Comparison of ENCODE assay signal across 12 cellular contexts in genomic region chr6:148693882-148694484, GRCh38. TPM values are rescaled to one million over a fixed set of nuclear protein-coding genes. Genes with fewer than 3 reads are reported as not detected.
DNase-seq lines count a peak whose midpoint lies in the region; ATAC-seq lines count a peak whose summit lies in the region.
"Had no signal": no experiment of that assay in that cellular context is flagged by ENCODE, and none has a peak within 500 bp of the region (broad histone marks: within the 10 kb centered on the region; RNA-seq: fewer than 3 reads in every experiment).

No MANE protein-coding gene starts in this region.

- peaks cover 19% of the 10 kb centered on the region for H3K4me1 Mint-ChIP-seq in stimulated activated memory B cell treated with anti-CD40 and anti-IgM and Interleukin-4, amounts not matched to agents 10 μg/mL and 1 μg/mL and 100 μg/mL, for 72 hours
- H3K4me1 Mint-ChIP-seq: neural crest cell had no signal

- ATAC-seq in GM18867 (IDR thresholded peaks at IDR 0.05; ENCODE audit: unreplicated experiment) (peak; percentile 71), HG02973 (IDR thresholded peaks at IDR 0.05; ENCODE audit: unreplicated experiment) (peak; percentile 80)
- ATAC-seq in stimulated activated memory B cell treated with anti-CD40 and anti-IgM and Interleukin-4, amounts not matched to agents 10 μg/mL and 1 μg/mL and 100 μg/mL, for 72 hours, result peak; percentile 88

- no peaks in the 10 kb centered on the region for H3K27me3 Mint-ChIP-seq in stimulated activated memory B cell treated with anti-CD40 and anti-IgM and Interleukin-4, amounts not matched to agents 10 μg/mL and 1 μg/mL and 100 μg/mL, for 72 hours

- peak; percentile 42 for DNase-seq in NOMO-1 treated with dmso at 0.1 percent for 144 hours (lab: John Stamatoyannopoulos, UW; ENCODE audit: unreplicated experiment)
- no peak for DNase-seq in dermis blood vessel endothelial cell
- DNase-seq in SK-N-DZ (ENCODE audit: low spot score), result no peak
- DNase-seq in activated CD4-positive, alpha-beta T cell treated with anti-CD3 and anti-CD28 coated beads, Interleukin-2, amount 50 U/mL, for 4 hours, result no peak
- DNase-seq: activated gamma-delta T cell; hippocampal formation; NK-92 treated with Interleukin-12 subunit alpha and Interleukin-12 subunit beta, amount 100 ng/mL, for 24 hours; stimulated activated CD4-positive, alpha-beta T cell treated with anti-CD3 and anti-CD28 coated beads, Interleukin-2, amount 100 ng/mL, for 48 hours had no signal

- no peak overlapping the region for H3K4me3 Mint-ChIP-seq in stimulated activated memory B cell treated with anti-CD40 and anti-IgM and Interleukin-4, amounts not matched to agents 10 μg/mL and 1 μg/mL and 100 μg/mL, for 72 hours
- H3K4me3 Mint-ChIP-seq: neural crest cell had no signal

- no peaks in the 10 kb centered on the region for H3K36me3 Mint-ChIP-seq in stimulated activated memory B cell treated with anti-CD40 and anti-IgM and Interleukin-4, amounts not matched to agents 10 μg/mL and 1 μg/mL and 100 μg/mL, for 72 hours

- H3K27ac Mint-ChIP-seq in stimulated activated memory B cell treated with anti-CD40 and anti-IgM and Interleukin-4, amounts not matched to agents 10 μg/mL and 1 μg/mL and 100 μg/mL, for 72 hours, result peak overlapping the region; percentile 86

- H3K9me3 Mint-ChIP-seq in stimulated activated memory B cell treated with anti-CD40 and anti-IgM and Interleukin-4, amounts not matched to agents 10 μg/mL and 1 μg/mL and 100 μg/mL, for 72 hours, result no peaks in the 10 kb centered on the region

RNA-seq across cellular contexts. Expression of gene UST, which starts 52.8 kb away (rescaled TPM):
- 0.28 and 0.34 TPM in 2 replicates for total RNA-seq in dermis blood vessel endothelial cell
- not detected in 2 replicates for polyA plus RNA-seq in SK-N-DZ (2014; cell fraction: cytosol; rRNA removed)
- not detected in 2 replicates for polyA plus RNA-seq in SK-N-DZ (2014; cell fraction: nucleus; rRNA removed)
